ENCODE assay signal across 20 cellular contexts in the genomic region with DNA sequence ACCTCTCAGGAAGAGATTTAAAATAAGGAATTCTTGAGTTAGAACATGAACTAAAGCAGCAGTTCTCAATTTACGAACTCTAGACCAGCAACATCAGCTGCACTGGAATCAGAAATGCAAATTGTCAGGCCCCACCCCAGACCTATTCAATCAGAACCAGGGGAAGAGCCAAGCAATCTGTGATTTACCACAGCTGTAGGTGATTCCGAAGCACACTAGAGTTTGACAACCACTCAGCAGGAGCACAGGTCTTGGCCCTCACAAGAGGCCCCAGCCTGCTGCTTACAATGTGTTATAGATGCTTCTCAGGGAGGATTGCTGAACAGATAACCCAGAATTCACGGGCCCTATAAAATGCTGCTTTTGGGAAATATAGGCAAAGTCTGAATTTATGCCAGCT.
DNase-seq lines count a peak whose midpoint lies in the region; ATAC-seq and TF ChIP-seq lines count a peak whose summit lies in the region.
"Had no signal": no experiment of that assay in that cellular context is flagged by ENCODE, and none has a peak within 500 bp of the region (broad histone marks: within the 10 kb centered on the region; RNA-seq: fewer than 3 reads in every experiment).

No MANE protein-coding gene starts in this region.

- H3K79me1 ChIP-seq in trophoblast cell (ENCODE audit: low read length): no peaks in the 10 kb centered on the region

- H3K9me3 ChIP-seq in trophoblast cell (ENCODE audit: insufficient read depth, low read depth, low read length) (no peaks in the 10 kb centered on the region), osteoblast (ENCODE audit: low read depth, low read length) (no peaks in the 10 kb centered on the region)

- H3K23ac ChIP-seq in trophoblast cell (ENCODE audit: low read length): peak overlapping the region; percentile 9

- H3K27me3 ChIP-seq in GM23338 (ENCODE audit: insufficient read depth) (no peaks in the 10 kb centered on the region), trophoblast cell (ENCODE audit: insufficient read depth, low read length) (no peaks in the 10 kb centered on the region), osteoblast (ENCODE audit: insufficient read depth, low read length) (no peaks in the 10 kb centered on the region)

- no peaks in the 10 kb centered on the region for H3K79me2 ChIP-seq in GM23338 (replicated peaks; ENCODE audit: insufficient read depth)
- no peaks in the 10 kb centered on the region for H3K79me2 ChIP-seq in trophoblast cell (ENCODE audit: control insufficient read depth, insufficient read depth, low read length, poor library complexity)
- peaks cover 15% of the 10 kb centered on the region for H3K79me2 ChIP-seq in osteoblast (ENCODE audit: insufficient read depth, low read length)

- H3K4me3 ChIP-seq in GM23338: no peak overlapping the region
- no peak overlapping the region for H3K4me3 ChIP-seq in trophoblast cell (ENCODE audit: low read depth, low read length)
- no peak overlapping the region for H3K4me3 ChIP-seq in osteoblast (ENCODE audit: insufficient read depth, low read length)

- ATAC-seq in GM18909 (IDR thresholded peaks at IDR 0.05; ENCODE audit: poor library complexity, unreplicated experiment): peak; percentile 64
- peak; percentile 76 for ATAC-seq in GM23338
- peak; percentile 39 for ATAC-seq in HG03378 (IDR thresholded peaks at IDR 0.05; ENCODE audit: unreplicated experiment)
- ATAC-seq: sciatic nerve had no signal

- peak overlapping the region; percentile 52 for H3K9ac ChIP-seq in trophoblast cell (ENCODE audit: low read length)

- H3K14ac ChIP-seq in trophoblast cell (ENCODE audit: low read length): no peak overlapping the region

- H3K36me3 Mint-ChIP-seq in GM23338 (ENCODE audit: low read depth): no peaks in the 10 kb centered on the region; the same call in 2 of the 3 replicates

- no peaks in the 10 kb centered on the region for H3K27me3 Mint-ChIP-seq in GM23338 (ENCODE audit: insufficient read depth, low read depth, poor library complexity)
- H3K27me3 Mint-ChIP-seq: activated CD4-positive, alpha-beta T cell treated with anti-CD3 and anti-CD28 coated beads, Interleukin-2, amount 10 ng/mL, durations not matched to agents 7 days and 5 days had no signal

- H4K20me1 ChIP-seq in GM23338 (replicated peaks; ENCODE audit: insufficient read depth) (no peaks in the 10 kb centered on the region), osteoblast (ENCODE audit: insufficient read depth, low read length) (no peaks in the 10 kb centered on the region)

- peak overlapping the region; percentile 86 for H3K27ac Mint-ChIP-seq in GM23338
- H3K27ac Mint-ChIP-seq: activated CD4-positive, alpha-beta T cell treated with anti-CD3 and anti-CD28 coated beads, Interleukin-2, amount 10 ng/mL, durations not matched to agents 7 days and 5 days; nephron progenitor cell; T-helper 1 cell treated with Interleukin-12 subunit alpha and Interleukin-12 subunit beta and Interleukin-4 antibody, amounts not matched to agents 30 μg/mL and 1 μg/mL, for 36 hours had no signal

- no peaks in the 10 kb centered on the region for H3K9me2 ChIP-seq in GM23338 (ENCODE audit: insufficient read depth)

- no peaks in the 10 kb centered on the region for H3K9me3 Mint-ChIP-seq in GM23338
- H3K9me3 Mint-ChIP-seq: nephron progenitor cell; T-helper 1 cell treated with Interleukin-12 subunit alpha and Interleukin-12 subunit beta and Interleukin-4 antibody, amounts not matched to agents 30 μg/mL and 1 μg/mL, for 36 hours had no signal

- H3K18ac ChIP-seq in trophoblast cell (ENCODE audit: low read length): no peak overlapping the region

- no peaks in the 10 kb centered on the region for H3F3A ChIP-seq in GM23338 (replicated peaks; ENCODE audit: low read depth)

- no peak overlapping the region for H2AK5ac ChIP-seq in trophoblast cell (ENCODE audit: low read length)

- H2BK12ac ChIP-seq in trophoblast cell (ENCODE audit: low read length): no peak overlapping the region

- H3K4me2 ChIP-seq in GM23338: no peak overlapping the region
- no peak overlapping the region for H3K4me2 ChIP-seq in trophoblast cell (ENCODE audit: low read length)
- H3K4me2 ChIP-seq in osteoblast (ENCODE audit: insufficient read depth, low read length): no peak overlapping the region

- H2AFZ ChIP-seq in GM23338 (no peak overlapping the region), trophoblast cell (ENCODE audit: insufficient read depth, low read length, poor library complexity) (no peak overlapping the region), osteoblast (ENCODE audit: low read length) (no peak overlapping the region)

- WGBS in trophoblast cell (ENCODE audit: extremely low coverage, insufficient coverage, insufficient read length): no CpG with 5 or more reads among the region's 3 CpGs

- H3K4ac ChIP-seq in trophoblast cell (ENCODE audit: low read depth, low read length): no peak overlapping the region

- H3K4me1 ChIP-seq in GM23338 (ENCODE audit: insufficient read depth): peaks cover 11% of the 10 kb centered on the region
- no peaks in the 10 kb centered on the region for H3K4me1 ChIP-seq in trophoblast cell (ENCODE audit: control insufficient read depth in 1 of 2, insufficient read depth in 2 of 2, low read length in 2 of 2)
- no peaks in the 10 kb centered on the region for H3K4me1 ChIP-seq in osteoblast (ENCODE audit: insufficient read depth, low read length)

- H4K8ac ChIP-seq in trophoblast cell (ENCODE audit: low read depth, low read length): no peak overlapping the region

- H4K91ac ChIP-seq in trophoblast cell (ENCODE audit: low read depth, low read length): no peak overlapping the region

- H3K4me1 Mint-ChIP-seq in GM23338: peaks cover 14% of the 10 kb centered on the region

- TF ChIP-seq CTCF in GM23338 (conservative IDR thresholded peaks at IDR 0.05; ENCODE audit: low read depth in 2 of 2) (no peak), osteoblast (IDR thresholded peaks at IDR 0.05; ENCODE audit: extremely low read depth, low read depth, low read length) (no peak)

- H4K12ac ChIP-seq in trophoblast cell (ENCODE audit: low read depth, low read length): no peak overlapping the region

- no peak overlapping the region for H3K27ac ChIP-seq in GM23338 (ENCODE audit: low read depth)
- H3K27ac ChIP-seq in trophoblast cell (ENCODE audit: low read depth, low read length): no peak overlapping the region
- no peak overlapping the region for H3K27ac ChIP-seq in osteoblast (ENCODE audit: low read depth, low read length)
- H3K27ac ChIP-seq: C4-2B had no signal

- DNase-seq in GM23338 (ENCODE audit: low spot score) (peak; percentile 11), trophoblast cell (no peak), osteoblast (ENCODE audit: insufficient read length, low spot score, missing footprints) (no peak), activated T-cell treated with anti-CD3 and anti-CD28 coated beads for 4 hours (no peak), LoVo (ENCODE audit: low spot score) (no peak)
- no peak for DNase-seq in activated CD8-positive, alpha-beta memory T cell treated with anti-CD3 and anti-CD28 coated beads, Interleukin-2, amount 50 U/mL, for 48 hours
- DNase-seq: activated CD4-positive, alpha-beta T cell treated with anti-CD3 and anti-CD28 coated beads, Interleukin-2, amount 10 ng/mL, durations not matched to agents 7 days and 5 days; dermis blood vessel endothelial cell; KG1; NCI-H1930; NCI-H524; nephron progenitor cell; RPMI8226; stimulated activated CD4-positive, alpha-beta T cell treated with anti-CD3 and anti-CD28 coated beads, Interleukin-4, amount 100 ng/mL, for 4 hours; stimulated activated naive CD4-positive, alpha-beta T cell treated with Interleukin-2 at 50 U/mL for 16 hours had no signal

- no peaks in the 10 kb centered on the region for H3K36me3 ChIP-seq in GM23338 (ENCODE audit: insufficient read depth)
- H3K36me3 ChIP-seq in trophoblast cell (ENCODE audit: control insufficient read depth in 1 of 2, insufficient read depth in 2 of 2, low read length in 2 of 2): no peaks in the 10 kb centered on the region
- H3K36me3 ChIP-seq in osteoblast (ENCODE audit: insufficient read depth, low read length): no peaks in the 10 kb centered on the region

- no peak overlapping the region for H2BK120ac ChIP-seq in trophoblast cell (ENCODE audit: insufficient read depth, low read length, poor library complexity)

- no peak overlapping the region for H2BK5ac ChIP-seq in trophoblast cell (ENCODE audit: low read depth, low read length, poor library complexity)

- no peak overlapping the region for H3K4me3 Mint-ChIP-seq in GM23338
- H3K4me3 Mint-ChIP-seq: activated CD4-positive, alpha-beta T cell treated with anti-CD3 and anti-CD28 coated beads, Interleukin-2, amount 10 ng/mL, durations not matched to agents 7 days and 5 days; nephron progenitor cell; T-helper 1 cell treated with Interleukin-12 subunit alpha and Interleukin-12 subunit beta and Interleukin-4 antibody, amounts not matched to agents 30 μg/mL and 1 μg/mL, for 36 hours had no signal

TF ChIP-seq in GM23338, 12 proteins besides CTCF, POLR2A, EP300 and RAD21 (continues in another document):
- TF ChIP-seq STAT1 (IDR thresholded peaks at IDR 0.05; ENCODE audit: unreplicated experiment) (no peak), JUNB (IDR thresholded peaks at IDR 0.05; ENCODE audit: unreplicated experiment) (no peak), ZNF114 (CRISPR knock-in tag; IDR thresholded peaks at IDR 0.05) (no peak), ZNF331 (CRISPR knock-in tag; IDR thresholded peaks at IDR 0.05; ENCODE audit: low read depth) (no peak)
- TF ChIP-seq, protein P1, sequence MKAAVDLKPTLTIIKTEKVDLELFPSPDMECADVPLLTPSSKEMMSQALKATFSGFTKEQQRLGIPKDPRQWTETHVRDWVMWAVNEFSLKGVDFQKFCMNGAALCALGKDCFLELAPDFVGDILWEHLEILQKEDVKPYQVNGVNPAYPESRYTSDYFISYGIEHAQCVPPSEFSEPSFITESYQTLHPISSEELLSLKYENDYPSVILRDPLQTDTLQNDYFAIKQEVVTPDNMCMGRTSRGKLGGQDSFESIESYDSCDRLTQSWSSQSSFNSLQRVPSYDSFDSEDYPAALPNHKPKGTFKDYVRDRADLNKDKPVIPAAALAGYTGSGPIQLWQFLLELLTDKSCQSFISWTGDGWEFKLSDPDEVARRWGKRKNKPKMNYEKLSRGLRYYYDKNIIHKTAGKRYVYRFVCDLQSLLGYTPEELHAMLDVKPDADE (IDR thresholded peaks at IDR 0.05): no peak
